ENCODE assay signal across 8 cellular contexts in genomic region chr20:48722002-48722731, GRCh38.
DNase-seq lines count a peak whose midpoint lies in the region; ATAC-seq and TF ChIP-seq lines count a peak whose summit lies in the region.

No MANE protein-coding gene starts in this region.

- 79% methylated on average over 14 of the region's 14 CpGs for WGBS in mesenchymal stem cell

- H3K9ac ChIP-seq in mesenchymal stem cell (ENCODE audit: low read length) = no peak overlapping the region

- no peak overlapping the region for H2BK5ac ChIP-seq in mesenchymal stem cell (ENCODE audit: low read depth, low read length, poor library complexity, severe bottlenecking)

- H3K4me3 ChIP-seq in AG09309 (ENCODE audit: control insufficient read depth, low read depth, low read length) (no peak overlapping the region), brain microvascular endothelial cell (ENCODE audit: low read depth, low read length) (no peak overlapping the region), mesenchymal stem cell (ENCODE audit: insufficient read depth in 1 of 2, low read depth in 1 of 2, low read length in 2 of 2) (no peak overlapping the region)

- in situ Hi-C loops in brain microvascular endothelial cell (cut with HindIII; ENCODE audit: low pct_ligation_motif_present, low sequenced_read_pairs) = no loop called here

- H3K14ac ChIP-seq in mesenchymal stem cell (ENCODE audit: low read length in 2 of 2) = no peak overlapping the region

- no peak overlapping the region for H3K4me2 ChIP-seq in mesenchymal stem cell (ENCODE audit: low read length, poor library complexity, severe bottlenecking)

- peaks cover 3% of the 10 kb centered on the region for H3K36me3 ChIP-seq in brain microvascular endothelial cell (replicated peaks)
- H3K36me3 ChIP-seq in mesenchymal stem cell (ENCODE audit: control insufficient read depth in 1 of 2, insufficient read depth in 2 of 2, low read depth in 1 of 2, low read length in 2 of 2) = peaks cover 0 to 3% of the 10 kb centered on the region in 2 experiments

- H3K4ac ChIP-seq in mesenchymal stem cell (ENCODE audit: low read depth in 1 of 2, low read length in 2 of 2) = no peak overlapping the region

- no peak overlapping the region for H2BK12ac ChIP-seq in mesenchymal stem cell (ENCODE audit: low read length in 2 of 2)

- H2BK15ac ChIP-seq in mesenchymal stem cell (ENCODE audit: low read depth, poor library complexity, severe bottlenecking) = no peak overlapping the region

- DNase-seq in AG09309 (ENCODE audit: low read depth) (peak; percentile 48), brain microvascular endothelial cell (peak; percentile 88), mesenchymal stem cell (peak; percentile 46), cerebellar nuclear complex (lab: John Stamatoyannopoulos, UW) (no peak), islet precursor cell (no peak), hepatic stellate cell (ENCODE audit: low spot score) (no peak)

- H3K27me3 ChIP-seq in brain microvascular endothelial cell (replicated peaks) (no peaks in the 10 kb centered on the region), mesenchymal stem cell (ENCODE audit: control insufficient read depth in 1 of 2, insufficient read depth in 1 of 2, low read length in 2 of 2) (peaks cover 0 to 25% of the 10 kb centered on the region in 2 experiments)

- no peak overlapping the region for H4K8ac ChIP-seq in mesenchymal stem cell (ENCODE audit: low read length)

- H3K4me1 ChIP-seq in mesenchymal stem cell (ENCODE audit: control insufficient read depth, insufficient read depth, low read depth, low read length) = peaks cover 40% of the 10 kb centered on the region

- H3K23ac ChIP-seq in mesenchymal stem cell (ENCODE audit: low read length in 2 of 2) = no peak overlapping the region

- H2AFZ ChIP-seq in mesenchymal stem cell (ENCODE audit: low read depth, low read length) = no peak overlapping the region

- no peak overlapping the region for H4K91ac ChIP-seq in mesenchymal stem cell (ENCODE audit: low read length)

- ATAC-seq in HG03354 (IDR thresholded peaks at IDR 0.05; ENCODE audit: poor library complexity, severe bottlenecking, unreplicated experiment) (peak; percentile 25), GM21367 (IDR thresholded peaks at IDR 0.05; ENCODE audit: unreplicated experiment) (no peak)

- no peaks in the 10 kb centered on the region for H3K9me3 ChIP-seq in mesenchymal stem cell (ENCODE audit: control insufficient read depth, low read length)

- H3K27ac ChIP-seq in brain microvascular endothelial cell (peak overlapping the region; percentile 69), mesenchymal stem cell (ENCODE audit: low read length, poor library complexity, severe bottlenecking) (peak overlapping the region; percentile 48)

- TF ChIP-seq CTCF in AG09309 (IDR thresholded peaks at IDR 0.05; ENCODE audit: control insufficient read depth, insufficient read depth, low read depth, low read length, missing control alignments) (no peak), brain microvascular endothelial cell (IDR thresholded peaks at IDR 0.05; ENCODE audit: low read depth, low read length, missing control alignments) (no peak)

- peaks cover 13% of the 10 kb centered on the region for H3K79me1 ChIP-seq in mesenchymal stem cell (replicated peaks; ENCODE audit: low read length, poor library complexity, severe bottlenecking)

- H2AK5ac ChIP-seq in mesenchymal stem cell (ENCODE audit: low read length, severe bottlenecking) = peak overlapping the region; percentile 30

- no peak overlapping the region for H2BK120ac ChIP-seq in mesenchymal stem cell (ENCODE audit: low read depth, low read length)

- H3K18ac ChIP-seq in mesenchymal stem cell (ENCODE audit: low read depth in 1 of 2, low read length in 2 of 2) = no peak overlapping the region

Comparison
In these comparisons a context has a peak if more than half of its experiments do, and no peak if none do; other contexts are left out.
1. DNase-seq: peak in AG09309 (single experiment), brain microvascular endothelial cell (single experiment) and mesenchymal stem cell (single experiment); none in cerebellar nuclear complex (0 of 2), islet precursor cell (single experiment) and hepatic stellate cell (single experiment).